ENCODE assay signal across 11 cellular contexts in the genomic region with DNA sequence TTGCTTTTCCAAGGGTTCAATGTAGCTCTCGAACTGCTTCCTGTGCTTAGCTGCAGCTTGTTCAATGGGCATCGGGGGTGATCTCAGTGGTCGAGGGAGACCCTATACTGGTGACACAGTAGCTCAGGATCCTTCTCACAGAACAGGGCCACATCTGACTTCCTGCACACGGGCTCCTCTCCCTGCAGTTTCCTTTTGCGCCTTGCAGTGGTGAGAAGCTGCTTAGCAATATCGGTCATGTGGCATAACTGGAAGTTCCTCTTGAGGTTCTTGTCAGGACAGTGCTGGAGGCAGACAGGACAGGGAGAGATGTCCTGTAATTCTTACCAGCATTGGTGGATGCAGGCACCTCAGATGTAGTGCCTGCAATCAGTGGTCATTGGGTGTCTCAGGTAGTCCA.
A peak's percentile ranks its signal among the peaks of the same experiment; 100 is the strongest.
DNase-seq lines count a peak whose midpoint lies in the region; ATAC-seq lines count a peak whose summit lies in the region.
"Had no signal": no experiment of that assay in that cellular context is flagged by ENCODE, and none has a peak within 500 bp of the region (broad histone marks: within the 10 kb centered on the region; RNA-seq: fewer than 3 reads in every experiment).

No MANE protein-coding gene starts in this region.

- CTCF ChIA-PET in naive thymus-derived CD4-positive, alpha-beta T cell (lab: Charles Lee): no interaction called here

- H3K36me3 Mint-ChIP-seq in naive thymus-derived CD4-positive, alpha-beta T cell: no peaks in the 10 kb centered on the region

- H3K9me3 Mint-ChIP-seq in naive thymus-derived CD4-positive, alpha-beta T cell: peaks cover 0 to 7% (median 0%) of the 10 kb centered on the region in 11 donors
- H3K9me3 Mint-ChIP-seq: activated B cell treated with CpG ODN at 0.5 μM for 24 hours had no signal

- peaks cover 0 to 2% (median 0%) of the 10 kb centered on the region in 7 donors for H3K4me1 Mint-ChIP-seq in naive thymus-derived CD4-positive, alpha-beta T cell
- H3K4me1 Mint-ChIP-seq: activated B cell treated with CpG ODN at 0.5 μM for 24 hours had no signal

- DNase-seq in naive thymus-derived CD4-positive, alpha-beta T cell: no peak
- DNase-seq in cerebellar cortex (ENCODE audit: low spot score): no peak
- DNase-seq in effector memory CD4-positive, alpha-beta T cell: no peak
- no peak for DNase-seq in activated CD8-positive, alpha-beta memory T cell treated with anti-CD3 and anti-CD28 coated beads, Interleukin-2, amount 50 U/mL, for 4 hours
- DNase-seq: activated B cell treated with CpG ODN at 0.5 μM for 24 hours, adrenal gland had no signal

- POLR2A ChIA-PET in naive thymus-derived CD4-positive, alpha-beta T cell (lab: Charles Lee): no interaction called here

- no peaks in the 10 kb centered on the region for H3K4me1 ChIP-seq in naive thymus-derived CD4-positive, alpha-beta T cell (ENCODE audit: control insufficient read depth in 2 of 2, insufficient read depth in 2 of 2, low read length in 2 of 2)
- H3K4me1 ChIP-seq in effector memory CD4-positive, alpha-beta T cell (ENCODE audit: control insufficient read depth, insufficient read depth, low read length, poor library complexity, severe bottlenecking): no peaks in the 10 kb centered on the region
- H3K4me1 ChIP-seq: adrenal gland, parathyroid adenoma had no signal

- no peak overlapping the region for H3K27ac Mint-ChIP-seq in naive thymus-derived CD4-positive, alpha-beta T cell
- H3K27ac Mint-ChIP-seq: activated B cell treated with CpG ODN at 0.5 μM for 24 hours had no signal

- H3K4me3 Mint-ChIP-seq in naive thymus-derived CD4-positive, alpha-beta T cell: no peak overlapping the region
- H3K4me3 Mint-ChIP-seq: activated B cell treated with CpG ODN at 0.5 μM for 24 hours had no signal

- intact Hi-C loops in naive thymus-derived CD4-positive, alpha-beta T cell (cut with micrococcal nuclease): no loop called here

- H3K9me3 ChIP-seq in naive thymus-derived CD4-positive, alpha-beta T cell (ENCODE audit: control insufficient read depth in 2 of 3, low read length in 3 of 3): no peaks in the 10 kb centered on the region
- no peaks in the 10 kb centered on the region for H3K9me3 ChIP-seq in effector memory CD4-positive, alpha-beta T cell (ENCODE audit: control insufficient read depth, low read length)
- H3K9me3 ChIP-seq: adrenal gland had no signal

- no peak overlapping the region for H3K27ac ChIP-seq in naive thymus-derived CD4-positive, alpha-beta T cell (ENCODE audit: low read depth, low read length)
- no peak overlapping the region for H3K27ac ChIP-seq in effector memory CD4-positive, alpha-beta T cell (ENCODE audit: insufficient read depth, low read length, poor library complexity, severe bottlenecking)
- H3K27ac ChIP-seq: adrenal gland, parathyroid adenoma had no signal

- no peaks in the 10 kb centered on the region for H3K27me3 ChIP-seq in naive thymus-derived CD4-positive, alpha-beta T cell (ENCODE audit: control insufficient read depth in 2 of 2, insufficient read depth in 2 of 2, low read length in 2 of 2)
- H3K27me3 ChIP-seq in effector memory CD4-positive, alpha-beta T cell (replicated peaks; ENCODE audit: control insufficient read depth, insufficient read depth, low read length, poor library complexity, severe bottlenecking): no peaks in the 10 kb centered on the region
- H3K27me3 ChIP-seq: adrenal gland had no signal

- H3K36me3 ChIP-seq in naive thymus-derived CD4-positive, alpha-beta T cell (ENCODE audit: control insufficient read depth in 2 of 3, insufficient read depth in 3 of 3, low read length in 3 of 3): no peaks in the 10 kb centered on the region
- H3K36me3 ChIP-seq in effector memory CD4-positive, alpha-beta T cell (ENCODE audit: control insufficient read depth, insufficient read depth, low read length): no peaks in the 10 kb centered on the region
- H3K36me3 ChIP-seq: adrenal gland had no signal

- peaks cover 0 to 25% (median 19%) of the 10 kb centered on the region in 5 donors for H3K27me3 Mint-ChIP-seq in naive thymus-derived CD4-positive, alpha-beta T cell
- H3K27me3 Mint-ChIP-seq: activated B cell treated with CpG ODN at 0.5 μM for 24 hours had no signal

- H3K4me3 ChIP-seq in naive thymus-derived CD4-positive, alpha-beta T cell (ENCODE audit: low read length): no peak overlapping the region
- H3K4me3 ChIP-seq in effector memory CD4-positive, alpha-beta T cell (ENCODE audit: insufficient read depth, low read depth, low read length, poor library complexity, severe bottlenecking): no peak overlapping the region
- H3K4me3 ChIP-seq: adrenal gland had no signal

- ATAC-seq in GM19035 (IDR thresholded peaks at IDR 0.05; ENCODE audit: unreplicated experiment): peak; percentile 75
- peak; percentile 70 for ATAC-seq in HG02642 (IDR thresholded peaks at IDR 0.05; ENCODE audit: poor library complexity, unreplicated experiment)
- ATAC-seq in HG03571 (IDR thresholded peaks at IDR 0.05; ENCODE audit: unreplicated experiment): peak; percentile 76
- ATAC-seq in naive thymus-derived CD4-positive, alpha-beta T cell: peak; percentile 50
- ATAC-seq: HepG2 had no signal
